Comparison of ENCODE assay signal across 8 cellular contexts in genomic region chr11:2901196-2901796, GRCh38. TPM values are rescaled to one million over a fixed set of nuclear protein-coding genes. Genes with fewer than 3 reads are reported as not detected.
DNase-seq lines count a peak whose midpoint lies in the region; ATAC-seq and TF ChIP-seq lines count a peak whose summit lies in the region.

No MANE protein-coding gene starts in this region.

- peak overlapping the region; percentile 14 for H3K4me3 Mint-ChIP-seq in stimulated activated naive CD8-positive, alpha-beta T cell treated with anti-CD3 and anti-CD28 coated beads, Interleukin-15, Interleukin-2, amounts not matched to agents 100 ng/mL and 50 ng/mL, for 24 hours
- H3K4me3 Mint-ChIP-seq in naive B cell: peak overlapping the region; percentile 16 to 83 (median 72)

- H3K27me3 ChIP-seq in colonic mucosa: no peaks in the 10 kb centered on the region

- peaks cover 35% of the 10 kb centered on the region for H3K4me1 Mint-ChIP-seq in stimulated activated naive CD8-positive, alpha-beta T cell treated with anti-CD3 and anti-CD28 coated beads, Interleukin-15, Interleukin-2, amounts not matched to agents 100 ng/mL and 50 ng/mL, for 24 hours (ENCODE audit: low read depth)
- peaks cover 16 to 30% (median 23%) of the 10 kb centered on the region in 3 donors for H3K4me1 Mint-ChIP-seq in naive B cell

- no peaks in the 10 kb centered on the region for H3K27me3 Mint-ChIP-seq in stimulated activated naive CD8-positive, alpha-beta T cell treated with anti-CD3 and anti-CD28 coated beads, Interleukin-15, Interleukin-2, amounts not matched to agents 100 ng/mL and 50 ng/mL, for 24 hours
- peaks cover 0 to 54% (median 8%) of the 10 kb centered on the region in 3 donors for H3K27me3 Mint-ChIP-seq in naive B cell

- no peaks in the 10 kb centered on the region for H3K36me3 ChIP-seq in colonic mucosa

- no peak for TF ChIP-seq CTCF in colonic mucosa (IDR thresholded peaks at IDR 0.05)

- peak overlapping the region; percentile 94 for H3K27ac ChIP-seq in colonic mucosa

- no peak for ATAC-seq in stimulated activated naive CD8-positive, alpha-beta T cell treated with anti-CD3 and anti-CD28 coated beads, Interleukin-15, Interleukin-2, amounts not matched to agents 100 U/mL and 50 U/mL, for 24 hours
- no peak for ATAC-seq in naive B cell (ENCODE audit: low read depth in 2 of 2)
- ATAC-seq in HG03196 (IDR thresholded peaks at IDR 0.05; ENCODE audit: unreplicated experiment): no peak
- ATAC-seq in HG02870 (IDR thresholded peaks at IDR 0.05; ENCODE audit: unreplicated experiment): no peak

- DNase-seq in stimulated activated naive CD8-positive, alpha-beta T cell treated with anti-CD3 and anti-CD28 coated beads, Interleukin-15, Interleukin-2, amounts not matched to agents 100 U/mL and 50 U/mL, for 24 hours: no peak
- DNase-seq in colonic mucosa (no peak), naive B cell (no peak), head of caudate nucleus (no peak), NCI-H2171 (lab: John Stamatoyannopoulos, UW) (no peak)

- no peaks in the 10 kb centered on the region for H3K9me3 ChIP-seq in colonic mucosa

- H3K27ac Mint-ChIP-seq in stimulated activated naive CD8-positive, alpha-beta T cell treated with anti-CD3 and anti-CD28 coated beads, Interleukin-15, Interleukin-2, amounts not matched to agents 100 ng/mL and 50 ng/mL, for 24 hours: no peak overlapping the region
- peak overlapping the region in 2 of 6 donors; percentile 68 to 77 for H3K27ac Mint-ChIP-seq in naive B cell

- H3K36me3 Mint-ChIP-seq in stimulated activated naive CD8-positive, alpha-beta T cell treated with anti-CD3 and anti-CD28 coated beads, Interleukin-15, Interleukin-2, amounts not matched to agents 100 ng/mL and 50 ng/mL, for 24 hours (ENCODE audit: low read depth): peaks cover 5% of the 10 kb centered on the region
- peaks cover 0 to 17% of the 10 kb centered on the region in 2 donors for H3K36me3 Mint-ChIP-seq in naive B cell

- H3K9ac ChIP-seq in colonic mucosa (ENCODE audit: low read depth in 2 of 2, low read length in 2 of 2): peak overlapping the region; percentile 77 to 86

- H3K4me1 ChIP-seq in colonic mucosa: peaks cover 13% of the 10 kb centered on the region

- intact Hi-C loops in colonic mucosa (cut with DNase I) (no loop called here), head of caudate nucleus (cut with DNase I) (no loop called here)

- H3K9me3 Mint-ChIP-seq in stimulated activated naive CD8-positive, alpha-beta T cell treated with anti-CD3 and anti-CD28 coated beads, Interleukin-15, Interleukin-2, amounts not matched to agents 100 ng/mL and 50 ng/mL, for 24 hours: peaks cover 4% of the 10 kb centered on the region
- H3K9me3 Mint-ChIP-seq in naive B cell: peaks cover 0 to 10% (median 6%) of the 10 kb centered on the region in 7 donors

- peak overlapping the region; percentile 78 for H3K4me3 ChIP-seq in colonic mucosa

RNA-seq across cellular contexts. Expression of gene CDKN1C, which starts 15.7 kb away (rescaled TPM):
- 10 to 100 TPM; 10.9 to 18.2 TPM for total RNA-seq in colonic mucosa
- under 1 TPM in 1 of 6 donors, not detected in 5; 0.25 TPM for polyA plus RNA-seq in naive B cell (ENCODE audit: low read depth in 6 of 6)

RNA-seq across cellular contexts. Expression of gene PHLDA2, which starts 27.9 kb away (rescaled TPM):
- total RNA-seq in colonic mucosa: 10 to 100 TPM; 31.6 to 41.6 TPM
- not detected for polyA plus RNA-seq in naive B cell (ENCODE audit: low read depth in 6 of 6)
